9 cellular contexts compared by ENCODE assay signal in genomic region chr2:231602874-231603467, GRCh38. TPM values are rescaled to one million over a fixed set of nuclear protein-coding genes. Genes with fewer than 3 reads are reported as not detected.
DNase-seq lines count a peak whose midpoint lies in the region; ATAC-seq and TF ChIP-seq lines count a peak whose summit lies in the region.
"Had no signal": no experiment of that assay in that cellular context is flagged by ENCODE, and none has a peak within 500 bp of the region (broad histone marks: within the 10 kb centered on the region; RNA-seq: fewer than 3 reads in every experiment).

No MANE protein-coding gene starts in this region.

- no peaks in the 10 kb centered on the region for H3K9me3 Mint-ChIP-seq in GM23338
- no peaks in the 10 kb centered on the region for H3K9me3 Mint-ChIP-seq in activated T-helper 1 cell treated with anti-CD3 and anti-CD28 coated beads, Interleukin-12 subunit alpha, Interleukin-12 subunit beta, Interleukin-2, Interleukin-4 antibody, amounts not matched to agents 30 ng/mL and 10 ng/mL and 1 ng/mL, durations not matched to agents 14 hours and 24 hours and 36 hours
- H3K9me3 Mint-ChIP-seq in stimulated activated naive B cell treated with anti-CD40 and anti-IgM and Interleukin-4, amounts not matched to agents 10 μg/mL and 1 μg/mL and 100 μg/mL, for 72 hours = no peaks in the 10 kb centered on the region

- no peak overlapping the region for H3K9ac ChIP-seq in GM23248

- H3K4me2 ChIP-seq in GM23338 = no peak overlapping the region
- no peak overlapping the region for H3K4me2 ChIP-seq in GM23248 (ENCODE audit: unreplicated experiment)

- TF ChIP-seq CTCF in GM23338 (conservative IDR thresholded peaks at IDR 0.05; ENCODE audit: low read depth in 2 of 2) (no peak), lower lobe of right lung (IDR thresholded peaks at IDR 0.05) (no peak)

- H3K36me3 ChIP-seq in GM23338 (ENCODE audit: insufficient read depth) (no peaks in the 10 kb centered on the region), lower lobe of right lung (no peaks in the 10 kb centered on the region), GM23248 (ENCODE audit: low read depth) (no peaks in the 10 kb centered on the region)

- H3K27me3 Mint-ChIP-seq in GM23338 (ENCODE audit: insufficient read depth, low read depth, poor library complexity) = peaks cover 22% of the 10 kb centered on the region
- H3K27me3 Mint-ChIP-seq in activated T-helper 1 cell treated with anti-CD3 and anti-CD28 coated beads, Interleukin-12 subunit alpha, Interleukin-12 subunit beta, Interleukin-2, Interleukin-4 antibody, amounts not matched to agents 30 ng/mL and 10 ng/mL and 1 ng/mL, durations not matched to agents 14 hours and 24 hours and 36 hours (ENCODE audit: insufficient read depth) = peaks cover 15% of the 10 kb centered on the region
- no peaks in the 10 kb centered on the region for H3K27me3 Mint-ChIP-seq in stimulated activated naive B cell treated with anti-CD40 and anti-IgM and Interleukin-4, amounts not matched to agents 10 μg/mL and 1 μg/mL and 100 μg/mL, for 72 hours

- H3K27ac Mint-ChIP-seq in GM23338 = no peak overlapping the region
- H3K27ac Mint-ChIP-seq in activated T-helper 1 cell treated with anti-CD3 and anti-CD28 coated beads, Interleukin-12 subunit alpha, Interleukin-12 subunit beta, Interleukin-2, Interleukin-4 antibody, amounts not matched to agents 30 ng/mL and 10 ng/mL and 1 ng/mL, durations not matched to agents 14 hours and 24 hours and 36 hours = peak overlapping the region; percentile 29
- peak overlapping the region; percentile 96 for H3K27ac Mint-ChIP-seq in stimulated activated naive B cell treated with anti-CD40 and anti-IgM and Interleukin-4, amounts not matched to agents 10 μg/mL and 1 μg/mL and 100 μg/mL, for 72 hours

- H3K9me2 ChIP-seq in GM23338 (ENCODE audit: insufficient read depth) = no peaks in the 10 kb centered on the region
- no peaks in the 10 kb centered on the region for H3K9me2 ChIP-seq in GM23248 (ENCODE audit: insufficient read depth)

- H3K9me3 ChIP-seq in lower lobe of right lung (no peaks in the 10 kb centered on the region), GM23248 (ENCODE audit: low read depth) (no peaks in the 10 kb centered on the region)

- H3K27me3 ChIP-seq in GM23338 (ENCODE audit: insufficient read depth) (no peaks in the 10 kb centered on the region), lower lobe of right lung (ENCODE audit: low read depth) (no peaks in the 10 kb centered on the region), GM23248 (replicated peaks; ENCODE audit: insufficient read depth) (no peaks in the 10 kb centered on the region)

- peaks cover 30% of the 10 kb centered on the region for H3K4me1 Mint-ChIP-seq in GM23338
- peaks cover 18% of the 10 kb centered on the region for H3K4me1 Mint-ChIP-seq in activated T-helper 1 cell treated with anti-CD3 and anti-CD28 coated beads, Interleukin-12 subunit alpha, Interleukin-12 subunit beta, Interleukin-2, Interleukin-4 antibody, amounts not matched to agents 30 ng/mL and 10 ng/mL and 1 ng/mL, durations not matched to agents 14 hours and 24 hours and 36 hours (ENCODE audit: low read depth)
- peaks cover 28 to 37% of the 10 kb centered on the region in 2 donors for H3K4me1 Mint-ChIP-seq in stimulated activated naive B cell treated with anti-CD40 and anti-IgM and Interleukin-4, amounts not matched to agents 10 μg/mL and 1 μg/mL and 100 μg/mL, for 72 hours

- H2AFZ ChIP-seq in GM23338 (no peak overlapping the region), GM23248 (no peak overlapping the region)

- peaks cover 15% of the 10 kb centered on the region; the same call in 1 of the 2 replicates for H3F3A ChIP-seq in GM23338 (replicated peaks; ENCODE audit: low read depth)
- no peaks in the 10 kb centered on the region for H3F3A ChIP-seq in GM23248 (ENCODE audit: insufficient read depth)

- in situ Hi-C loops in GM23248 (cut with MboI) = no loop called here

- H3K4me1 ChIP-seq in GM23338 (ENCODE audit: insufficient read depth) (peaks cover 21% of the 10 kb centered on the region), lower lobe of right lung (peaks cover 33% of the 10 kb centered on the region), GM23248 (ENCODE audit: insufficient read depth) (peaks cover 10% of the 10 kb centered on the region)

- peak overlapping the region; percentile 59; the same call in 2 of the 3 replicates for H3K4me3 Mint-ChIP-seq in GM23338
- peak overlapping the region; percentile 17 for H3K4me3 Mint-ChIP-seq in activated T-helper 1 cell treated with anti-CD3 and anti-CD28 coated beads, Interleukin-12 subunit alpha, Interleukin-12 subunit beta, Interleukin-2, Interleukin-4 antibody, amounts not matched to agents 30 ng/mL and 10 ng/mL and 1 ng/mL, durations not matched to agents 14 hours and 24 hours and 36 hours
- H3K4me3 Mint-ChIP-seq in stimulated activated naive B cell treated with anti-CD40 and anti-IgM and Interleukin-4, amounts not matched to agents 10 μg/mL and 1 μg/mL and 100 μg/mL, for 72 hours = no peak overlapping the region

- DNase-seq in GM23338 (ENCODE audit: low spot score) = no peak
- no peak for DNase-seq in activated T-helper 1 cell treated with anti-CD3 and anti-CD28 coated beads, Interleukin-12 subunit alpha, Interleukin-12 subunit beta, Interleukin-2, Interleukin-4 antibody, amounts not matched to agents 30 ng/mL and 10 ng/mL and 1 ng/mL, durations not matched to agents 14 hours and 24 hours and 36 hours (ENCODE audit: low spot score)
- no peak for DNase-seq in lower lobe of right lung
- no peak for DNase-seq in stimulated activated naive B cell treated with anti-CD40 and anti-IgM and Interleukin-4, amounts not matched to agents 10 μg/mL and 1 μg/mL and 100 μg/mL, for 72 hours
- DNase-seq in GM23248 = no peak
- DNase-seq: mesendoderm; stimulated activated CD4-positive, alpha-beta T cell treated with anti-CD3 and anti-CD28 coated beads, Interleukin-2, amount 100 ng/mL, for 48 hours had no signal

- 53 to 64% methylated on average over 6 of the region's 6 CpGs for WGBS in GM23248 (ENCODE audit: low coverage in 1 of 2, low lambda C conversion rate in 2 of 2, missing lambda C conversion rate in 2 of 2), 2 experiments

- H3K27ac ChIP-seq in GM23338 (ENCODE audit: low read depth) (no peak overlapping the region), lower lobe of right lung (peak overlapping the region; percentile 100), GM23248 (no peak overlapping the region)

- no peaks in the 10 kb centered on the region for H3K36me3 Mint-ChIP-seq in GM23338 (ENCODE audit: low read depth)
- no peaks in the 10 kb centered on the region for H3K36me3 Mint-ChIP-seq in activated T-helper 1 cell treated with anti-CD3 and anti-CD28 coated beads, Interleukin-12 subunit alpha, Interleukin-12 subunit beta, Interleukin-2, Interleukin-4 antibody, amounts not matched to agents 30 ng/mL and 10 ng/mL and 1 ng/mL, durations not matched to agents 14 hours and 24 hours and 36 hours (ENCODE audit: low read depth)
- H3K36me3 Mint-ChIP-seq in stimulated activated naive B cell treated with anti-CD40 and anti-IgM and Interleukin-4, amounts not matched to agents 10 μg/mL and 1 μg/mL and 100 μg/mL, for 72 hours = no peaks in the 10 kb centered on the region

- ATAC-seq in GM23338 (no peak), lower lobe of right lung (no peak), HG03175 (IDR thresholded peaks at IDR 0.05; ENCODE audit: unreplicated experiment) (no peak), HG03439 (IDR thresholded peaks at IDR 0.05; ENCODE audit: unreplicated experiment) (no peak)
- no peak for ATAC-seq in stimulated activated naive B cell treated with anti-CD40 and anti-IgM and Interleukin-4, amounts not matched to agents 10 μg/mL and 1 μg/mL and 100 μg/mL, for 72 hours (replicated peaks)

- H3K4me3 ChIP-seq in GM23338 (no peak overlapping the region), lower lobe of right lung (no peak overlapping the region), GM23248 (no peak overlapping the region)

- H3K79me2 ChIP-seq in GM23338 (replicated peaks; ENCODE audit: insufficient read depth) = no peaks in the 10 kb centered on the region
- H3K79me2 ChIP-seq in GM23248 (ENCODE audit: insufficient read depth) = no peaks in the 10 kb centered on the region

- H4K20me1 ChIP-seq in GM23338 (replicated peaks; ENCODE audit: insufficient read depth) (no peaks in the 10 kb centered on the region), GM23248 (ENCODE audit: insufficient read depth) (no peaks in the 10 kb centered on the region)

- intact Hi-C loops in activated T-helper 1 cell treated with anti-CD3 and anti-CD28 coated beads, Interleukin-12 subunit alpha, Interleukin-12 subunit beta, Interleukin-2, Interleukin-4 antibody, amounts not matched to agents 30 ng/mL and 10 ng/mL and 1 ng/mL, durations not matched to agents 14 hours and 24 hours and 36 hours (cut with micrococcal nuclease) = no loop called here
- intact Hi-C loops in lower lobe of right lung (cut with DNase I) = no loop called here

TF ChIP-seq in GM23338, 12 proteins besides CTCF, POLR2A, EP300 and RAD21:
- TF ChIP-seq NANOG (IDR thresholded peaks at IDR 0.05; ENCODE audit: borderline replicate concordance) (no peak), EZH2phosphoT487 (IDR thresholded peaks at IDR 0.05; ENCODE audit: unreplicated experiment) (no peak), ETS1 (IDR thresholded peaks at IDR 0.05) (no peak), JUNB (IDR thresholded peaks at IDR 0.05; ENCODE audit: unreplicated experiment) (no peak), ZNF114 (CRISPR knock-in tag; IDR thresholded peaks at IDR 0.05) (no peak), EZH2 (IDR thresholded peaks at IDR 0.05; ENCODE audit: low read depth, unreplicated experiment) (no peak)

RNA-seq across cellular contexts. Expression of gene TEX44, which starts 10.3 kb away (rescaled TPM):
- total RNA-seq in GM23338 (2014; rRNA removed; shearing (Covaris generic)) = not detected in 2 replicates
- polyA plus RNA-seq in GM23338 (2016; fragmentation: Nextera tagmentation; extraction: Ambion mirVana) (not detected in 2 replicates), GM23248 (2016; fragmentation: Nextera tagmentation; extraction: Ambion mirVana) (not detected in 2 replicates)
- total RNA-seq in activated T-helper 1 cell treated with anti-CD3 and anti-CD28 coated beads, Interleukin-12 subunit alpha, Interleukin-12 subunit beta, Interleukin-2, Interleukin-4 antibody, amounts not matched to agents 30 ng/mL and 10 ng/mL and 1 ng/mL, durations not matched to agents 14 hours and 24 hours and 36 hours = not detected in 2 replicates
- not detected for total RNA-seq in lower lobe of right lung
- total RNA-seq in GM23248 (2014; rRNA removed; shearing (Covaris generic)) = not detected in 2 replicates

Comparison
In these comparisons a context has a peak if more than half of its experiments do, and no peak if none do; other contexts are left out.
1. H3K4me3 Mint-ChIP-seq: peak in GM23338 (single experiment) and activated T-helper 1 cell treated with anti-CD3 and anti-CD28 coated beads, Interleukin-12 subunit alpha, Interleukin-12 subunit beta, Interleukin-2, Interleukin-4 antibody, amounts not matched to agents 30 ng/mL and 10 ng/mL and 1 ng/mL, durations not matched to agents 14 hours and 24 hours and 36 hours (single experiment); none in stimulated activated naive B cell treated with anti-CD40 and anti-IgM and Interleukin-4, amounts not matched to agents 10 μg/mL and 1 μg/mL and 100 μg/mL, for 72 hours (0 of 2).